ENCODE assay signal across 28 cellular contexts in genomic region chr15:50328116-50328515, GRCh38.
"Had no signal": no experiment of that assay in that cellular context is flagged by ENCODE, and none has a peak within 500 bp of the region (broad histone marks: within the 10 kb centered on the region; RNA-seq: fewer than 3 reads in every experiment).

No MANE protein-coding gene starts in this region.

- H3K9me3 Mint-ChIP-seq: dendritic cell treated with granulocyte-macrophage colony-stimulating factor and Interleukin-4, amounts not matched to agents 40 ng/mL and 50 ng/mL, for 4 days; effector memory CD8-positive, alpha-beta T cell; endodermal cell had no signal

- H3K4me3 Mint-ChIP-seq: dendritic cell treated with granulocyte-macrophage colony-stimulating factor and Interleukin-4, amounts not matched to agents 40 ng/mL and 50 ng/mL, for 4 days; effector memory CD8-positive, alpha-beta T cell; endodermal cell had no signal

- H3K9me3 ChIP-seq: colonic mucosa, esophagus muscularis mucosa, esophagus squamous epithelium, gastrocnemius medialis, gastroesophageal sphincter, heart left ventricle, heart right ventricle had no signal

- H3K27me3 Mint-ChIP-seq: dendritic cell treated with granulocyte-macrophage colony-stimulating factor and Interleukin-4, amounts not matched to agents 40 ng/mL and 50 ng/mL, for 4 days; effector memory CD8-positive, alpha-beta T cell had no signal

- FAIRE-seq: colon, endometrium, endothelial cell of umbilical vein, frontal cortex had no signal

- H3K27me3 ChIP-seq: colonic mucosa, dorsolateral prefrontal cortex, esophagus muscularis mucosa, esophagus squamous epithelium, foreskin keratinocyte, gastrocnemius medialis, gastroesophageal sphincter, heart left ventricle, heart right ventricle had no signal

- H3K27ac ChIP-seq: colonic mucosa, coronary artery, dorsolateral prefrontal cortex, epithelial cell of prostate, esophagus muscularis mucosa, esophagus squamous epithelium, foreskin keratinocyte, gastrocnemius medialis, gastroesophageal sphincter, heart left ventricle, heart right ventricle had no signal

- H3K27ac Mint-ChIP-seq: dendritic cell treated with granulocyte-macrophage colony-stimulating factor and Interleukin-4, amounts not matched to agents 40 ng/mL and 50 ng/mL, for 4 days; effector memory CD8-positive, alpha-beta T cell; endodermal cell had no signal

- H3K36me3 ChIP-seq: colonic mucosa, esophagus muscularis mucosa, esophagus squamous epithelium, gastrocnemius medialis, gastroesophageal sphincter, heart left ventricle, heart right ventricle had no signal

- H3K4me1 ChIP-seq: colonic mucosa, esophagus muscularis mucosa, esophagus squamous epithelium, foreskin keratinocyte, gastrocnemius medialis, gastroesophageal sphincter, heart left ventricle, heart right ventricle had no signal

- DNase-seq: colonic mucosa; cortex of kidney; dermis blood vessel endothelial cell; dorsolateral prefrontal cortex; effector CD4-positive, alpha-beta T cell; effector CD8-positive, alpha-beta T cell; effector memory CD4-positive, alpha-beta T cell; effector memory CD8-positive, alpha-beta T cell; endodermal cell; erythroblast; esophagus squamous epithelium; foreskin fibroblast; foreskin keratinocyte; foreskin melanocyte; gastrocnemius medialis; head of caudate nucleus; heart left ventricle; heart right ventricle had no signal

- ATAC-seq: effector memory CD8-positive, alpha-beta T cell; esophagus mucosa; foreskin keratinocyte; gastrocnemius medialis; gastroesophageal sphincter; heart left ventricle; heart right ventricle had no signal

- H3K4me3 ChIP-seq: colonic mucosa, coronary artery, dorsolateral prefrontal cortex, esophagus muscularis mucosa, esophagus squamous epithelium, gastrocnemius medialis, gastroesophageal sphincter, heart left ventricle, heart right ventricle had no signal
